19 cellular contexts compared by ENCODE assay signal in the genomic region with DNA sequence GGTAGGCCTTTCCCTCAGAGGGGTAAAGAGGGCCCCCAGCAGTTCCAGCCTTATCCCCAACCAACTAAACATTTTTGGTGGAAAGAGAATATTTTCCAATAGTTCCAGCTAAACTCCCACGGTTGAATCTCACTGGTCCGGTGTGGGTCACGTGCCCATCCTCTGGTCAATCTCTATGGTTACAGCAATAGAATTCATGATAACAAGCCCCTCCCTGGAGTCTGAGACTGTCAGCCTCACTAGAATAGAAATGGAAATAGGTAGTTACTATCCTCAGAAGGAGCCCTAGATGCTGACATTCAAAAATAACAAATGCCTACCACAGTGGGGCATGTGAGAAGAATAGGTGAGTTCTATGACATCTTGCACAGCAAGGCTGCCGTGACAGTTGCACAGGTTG. TPM values are rescaled to one million over a fixed set of nuclear protein-coding genes. Genes with fewer than 3 reads are reported as not detected.
DNase-seq lines count a peak whose midpoint lies in the region; ATAC-seq and TF ChIP-seq lines count a peak whose summit lies in the region.
"Had no signal": no experiment of that assay in that cellular context is flagged by ENCODE, and none has a peak within 500 bp of the region (broad histone marks: within the 10 kb centered on the region; RNA-seq: fewer than 3 reads in every experiment).

No MANE protein-coding gene starts in this region.

- peaks cover 3% of the 10 kb centered on the region for H3K9me3 Mint-ChIP-seq in activated CD8-positive, alpha-beta memory T cell treated with anti-CD3 and anti-CD28 coated beads, Interleukin-2, amount 10 ng/mL, durations not matched to agents 7 days and 5 days (ENCODE audit: low read depth)
- peaks cover 4% of the 10 kb centered on the region for H3K9me3 Mint-ChIP-seq in activated T-cell treated with anti-CD3 and anti-CD28 coated beads, Interleukin-2, amount 50 U/mL, for 4 hours

- DNase-seq in activated CD8-positive, alpha-beta memory T cell treated with anti-CD3 and anti-CD28 coated beads, Interleukin-2, amount 10 ng/mL, durations not matched to agents 7 days and 5 days = no peak
- no peak for DNase-seq in activated CD8-positive, alpha-beta memory T cell treated with anti-CD3 and anti-CD28 coated beads, Interleukin-2, amount 50 U/mL, for 4 hours
- DNase-seq in MM.1S (peak; percentile 88), colonic mucosa (no peak), spleen (no peak), NCI-H524 (lab: John Stamatoyannopoulos, UW) (no peak), mucosa of gallbladder (ENCODE audit: low spot score) (no peak)
- DNase-seq in activated T-cell treated with anti-CD3 and anti-CD28 coated beads, Interleukin-2, amount 50 U/mL, for 4 hours = no peak
- DNase-seq: effector CD8-positive, alpha-beta T cell; GDM1; H9; heart left ventricle; NCI-H187; NCI-H510A; nucleus accumbens; right lobe of liver; stimulated activated CD4-positive, alpha-beta T cell treated with anti-CD3 and anti-CD28 coated beads, Interleukin-1b, Interleukin-23, amount 100 ng/mL, for 48 hours had no signal

- H3K4me3 ChIP-seq in MM.1S (ENCODE audit: low read length) (peak overlapping the region; percentile 39), colonic mucosa (no peak overlapping the region), spleen (peak overlapping the region in 1 of 8 donors; percentile 54)
- H3K4me3 ChIP-seq: heart left ventricle, right lobe of liver had no signal

- H2AFZ ChIP-seq in MM.1S (ENCODE audit: low read length) = 0 out of 2 replicates have a peak overlapping the region, but pooled peaks have one; percentile 7

- H3K4me1 Mint-ChIP-seq in activated CD8-positive, alpha-beta memory T cell treated with anti-CD3 and anti-CD28 coated beads, Interleukin-2, amount 10 ng/mL, durations not matched to agents 7 days and 5 days = peaks cover 58% of the 10 kb centered on the region
- H3K4me1 Mint-ChIP-seq in activated T-cell treated with anti-CD3 and anti-CD28 coated beads, Interleukin-2, amount 50 U/mL, for 4 hours (ENCODE audit: low read depth) = peaks cover 64% of the 10 kb centered on the region

- peak overlapping the region; percentile 56 for H3K4me2 ChIP-seq in MM.1S (ENCODE audit: low read depth, low read length)

- TF ChIP-seq POLR2A in spleen (IDR thresholded peaks at IDR 0.05) = no peak

- no peak overlapping the region for H3K4me3 Mint-ChIP-seq in activated CD8-positive, alpha-beta memory T cell treated with anti-CD3 and anti-CD28 coated beads, Interleukin-2, amount 10 ng/mL, durations not matched to agents 7 days and 5 days
- no peak overlapping the region for H3K4me3 Mint-ChIP-seq in activated T-cell treated with anti-CD3 and anti-CD28 coated beads, Interleukin-2, amount 50 U/mL, for 4 hours
- H3K4me3 Mint-ChIP-seq: H9 had no signal

- H3F3A ChIP-seq in MM.1S (ENCODE audit: insufficient read depth, low read length) = peaks cover 36% of the 10 kb centered on the region

- no peaks in the 10 kb centered on the region for H3K9me2 ChIP-seq in MM.1S (replicated peaks; ENCODE audit: insufficient read depth, low read length)

- H3K27ac ChIP-seq in MM.1S (ENCODE audit: low read length) (peak overlapping the region; percentile 98), colonic mucosa (peak overlapping the region; percentile 26), spleen (peak overlapping the region in 7 of 8 donors; percentile 70 to 93 (median 87))

- TF ChIP-seq CTCF in MM.1S (IDR thresholded peaks at IDR 0.05; ENCODE audit: low read length) (no peak), colonic mucosa (IDR thresholded peaks at IDR 0.05) (no peak), spleen (IDR thresholded peaks at IDR 0.05 in 8 of 11, conservative IDR thresholded peaks at IDR 0.05 in 3 of 11) (no peak)

- WGBS in spleen, 5 donors = 90 to 95% (median 92%) methylated on average over 4 of the region's 4 CpGs

- CTCF ChIA-PET in activated CD8-positive, alpha-beta memory T cell treated with anti-CD3 and anti-CD28 coated beads, Interleukin-2, amount 10 ng/mL, durations not matched to agents 7 days and 5 days (lab: Charles Lee) = interaction anchor here (3.4 to 6.2 kb wide), 2 partner anchors 16 to 92 kb away, joined by 11 to 30 read pairs; no protein-coding TSS in a partner anchor

- H3K36me3 ChIP-seq in MM.1S (replicated peaks; ENCODE audit: insufficient read depth, low read length) = no peaks in the 10 kb centered on the region
- H3K36me3 ChIP-seq in colonic mucosa = no peaks in the 10 kb centered on the region
- no peaks in the 10 kb centered on the region for H3K36me3 ChIP-seq in spleen
- H3K36me3 ChIP-seq: heart left ventricle, right lobe of liver had no signal

- peaks cover 12% of the 10 kb centered on the region for H3K36me3 Mint-ChIP-seq in activated CD8-positive, alpha-beta memory T cell treated with anti-CD3 and anti-CD28 coated beads, Interleukin-2, amount 10 ng/mL, durations not matched to agents 7 days and 5 days
- H3K36me3 Mint-ChIP-seq in activated T-cell treated with anti-CD3 and anti-CD28 coated beads, Interleukin-2, amount 50 U/mL, for 4 hours (ENCODE audit: insufficient read depth) = no peaks in the 10 kb centered on the region

- H3K9ac ChIP-seq in MM.1S (ENCODE audit: low read length) = peak overlapping the region; percentile 72
- no peak overlapping the region for H3K9ac ChIP-seq in colonic mucosa (ENCODE audit: low read depth in 2 of 2, low read length in 2 of 2)

- no peak for ATAC-seq in activated CD8-positive, alpha-beta memory T cell treated with anti-CD3 and anti-CD28 coated beads, Interleukin-2, amount 10 ng/mL, durations not matched to agents 7 days and 5 days
- ATAC-seq in activated T-cell treated with anti-CD3 and anti-CD28 coated beads, Interleukin-2, amount 50 U/mL, for 4 hours = no peak
- ATAC-seq: Panc1, SK-N-SH treated with all-trans-retinoic acid at 6 μM for 48 hours had no signal

- H3K9me3 ChIP-seq in MM.1S (replicated peaks; ENCODE audit: insufficient read depth, low read length) (no peaks in the 10 kb centered on the region), colonic mucosa (no peaks in the 10 kb centered on the region), spleen (peaks cover 0 to 6% (median 0%) of the 10 kb centered on the region in 8 donors)
- H3K9me3 ChIP-seq: right lobe of liver had no signal

- no peaks in the 10 kb centered on the region for H3K27me3 ChIP-seq in MM.1S (replicated peaks; ENCODE audit: insufficient read depth, low read length)
- no peaks in the 10 kb centered on the region for H3K27me3 ChIP-seq in colonic mucosa
- no peaks in the 10 kb centered on the region for H3K27me3 ChIP-seq in spleen (replicated peaks in 1 of 7)
- H3K27me3 ChIP-seq: heart left ventricle, right lobe of liver had no signal

- H4K20me1 ChIP-seq in MM.1S (ENCODE audit: insufficient read depth, low read length) = no peaks in the 10 kb centered on the region

- no peaks in the 10 kb centered on the region for H3K27me3 Mint-ChIP-seq in activated CD8-positive, alpha-beta memory T cell treated with anti-CD3 and anti-CD28 coated beads, Interleukin-2, amount 10 ng/mL, durations not matched to agents 7 days and 5 days
- no peaks in the 10 kb centered on the region for H3K27me3 Mint-ChIP-seq in activated T-cell treated with anti-CD3 and anti-CD28 coated beads, Interleukin-2, amount 50 U/mL, for 4 hours (ENCODE audit: low read depth)

- intact Hi-C loops in colonic mucosa (cut with DNase I) = no loop called here
- intact Hi-C loops in spleen (cut with DNase I; ENCODE audit: low total_unique reads) = no loop called here

- peak overlapping the region; percentile 63 for H3K27ac Mint-ChIP-seq in activated CD8-positive, alpha-beta memory T cell treated with anti-CD3 and anti-CD28 coated beads, Interleukin-2, amount 10 ng/mL, durations not matched to agents 7 days and 5 days

- no peaks in the 10 kb centered on the region for H3K79me2 ChIP-seq in MM.1S (ENCODE audit: low read length)

- H3K4me1 ChIP-seq in MM.1S (ENCODE audit: low read length) (peaks cover 46% of the 10 kb centered on the region), colonic mucosa (no peaks in the 10 kb centered on the region), spleen (peaks cover 28 to 98% (median 66%) of the 10 kb centered on the region in 6 donors)

RNA-seq across cellular contexts. Expression of gene LITAF, which starts 37.5 kb away (rescaled TPM):
- 100 to 1,000 TPM in 1 of 2 experiments, 10 to 100 TPM in 1; 91.4 to 155 TPM for total RNA-seq in activated CD8-positive, alpha-beta memory T cell treated with anti-CD3 and anti-CD28 coated beads, Interleukin-2, amount 10 ng/mL, durations not matched to agents 7 days and 5 days
- total RNA-seq in colonic mucosa = 100 to 1,000 TPM; 144 to 211 TPM
- total RNA-seq in spleen = 100 to 1,000 TPM; 114 to 312 (median 190) TPM
- 10 to 100 TPM; 55.8 to 87.4 (median 58.9) TPM for polyA plus RNA-seq in spleen
- total RNA-seq in activated T-cell treated with anti-CD3 and anti-CD28 coated beads, Interleukin-2, amount 50 U/mL, for 4 hours = 100 to 1,000 TPM in 2 of 3 donors, 10 to 100 TPM in 1; 68.4 to 127 (median 103) TPM
- total RNA-seq in mucosa of gallbladder = 121 TPM

RNA-seq across cellular contexts. Expression of gene SNN, which starts 44.0 kb away (rescaled TPM):
- 1 to 10 TPM; 3.0 to 4.0 TPM for total RNA-seq in activated CD8-positive, alpha-beta memory T cell treated with anti-CD3 and anti-CD28 coated beads, Interleukin-2, amount 10 ng/mL, durations not matched to agents 7 days and 5 days
- 1 to 10 TPM; 2.4 to 5.6 TPM for total RNA-seq in colonic mucosa
- 10 to 100 TPM; 44.5 to 59.5 (median 49.1) TPM for total RNA-seq in spleen
- polyA plus RNA-seq in spleen = 10 to 100 TPM; 22.3 to 53.7 (median 25.1) TPM
- total RNA-seq in activated T-cell treated with anti-CD3 and anti-CD28 coated beads, Interleukin-2, amount 50 U/mL, for 4 hours = 1 to 10 TPM; 6.5 to 8.3 (median 7.6) TPM
- 55.0 TPM for total RNA-seq in mucosa of gallbladder

Comparison
In these comparisons a context has a peak if more than half of its experiments do, and no peak if none do; other contexts are left out.
1. H3K27ac ChIP-seq: peak in every context shown above with its lines; median percentile 98 in MM.1S; 87 in spleen; 26 in colonic mucosa.